ENCODE assay signal across 14 cellular contexts in the genomic region with DNA sequence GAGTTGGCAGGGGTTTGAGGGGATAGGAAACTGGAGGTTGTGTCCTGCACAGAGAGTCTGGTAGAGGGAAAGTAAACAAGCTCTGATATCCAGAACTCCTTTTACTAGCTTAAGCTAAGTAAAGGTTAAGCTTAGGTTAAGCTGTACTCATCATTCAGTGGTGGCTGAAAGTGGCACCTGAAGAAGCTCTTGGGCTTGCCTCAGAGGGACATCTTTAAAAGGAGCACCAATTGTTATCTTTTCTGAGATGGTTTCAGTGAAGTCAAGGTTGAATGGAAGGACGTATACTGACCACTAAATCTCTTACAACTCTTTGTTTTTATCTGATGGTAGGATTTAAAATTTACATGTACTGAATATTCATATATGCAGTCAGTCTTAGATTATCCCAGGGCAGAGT.
"Had no signal": no experiment of that assay in that cellular context is flagged by ENCODE, and none has a peak within 500 bp of the region (broad histone marks: within the 10 kb centered on the region; RNA-seq: fewer than 3 reads in every experiment).

No MANE protein-coding gene starts in this region.

- H3K36me3 Mint-ChIP-seq: neural progenitor cell had no signal

- DNase-seq: activated gamma-delta T cell treated with Interleukin-2 at 50 U/mL for 16 hours; activated T-cell treated with anti-CD3 and anti-CD28 coated beads, Interleukin-2, amount 50 U/mL, for 4 hours; adrenal gland; caudate nucleus; effector CD4-positive, alpha-beta T cell; gastrocnemius medialis; mesendoderm; pancreas; stimulated activated CD4-positive, alpha-beta T cell treated with anti-CD3 and anti-CD28 coated beads, Interleukin-4, amount 100 ng/mL, for 1 hour; stimulated activated CD8-positive, alpha-beta memory T cell treated with anti-CD3 and anti-CD28 coated beads, Interleukin-4, amount 100 ng/mL, for 48 hours; stimulated activated naive CD8-positive, alpha-beta T cell treated with anti-CD3 and anti-CD28 coated beads, Interleukin-15, amount 100 ng/mL, for 72 hours; testis had no signal

- H3K4me3 Mint-ChIP-seq: activated T-cell treated with anti-CD3 and anti-CD28 coated beads, Interleukin-2, amount 50 U/mL, for 4 hours; neural progenitor cell; stimulated activated naive CD8-positive, alpha-beta T cell treated with anti-CD3 and anti-CD28 coated beads, Interleukin-15, amount 100 ng/mL, for 72 hours had no signal

- H3K27me3 Mint-ChIP-seq: stimulated activated naive CD8-positive, alpha-beta T cell treated with anti-CD3 and anti-CD28 coated beads, Interleukin-15, amount 100 ng/mL, for 72 hours had no signal

- H3K9me3 Mint-ChIP-seq: activated T-cell treated with anti-CD3 and anti-CD28 coated beads, Interleukin-2, amount 50 U/mL, for 4 hours; neural progenitor cell; stimulated activated naive CD8-positive, alpha-beta T cell treated with anti-CD3 and anti-CD28 coated beads, Interleukin-15, amount 100 ng/mL, for 72 hours had no signal

- ATAC-seq: activated CD4-positive, CD25-positive, alpha-beta regulatory T cell treated with anti-CD3 and anti-CD28 coated beads, Interleukin-2, amount 50 U/mL, for 24 hours; activated T-cell treated with anti-CD3 and anti-CD28 coated beads, Interleukin-2, amount 50 U/mL, for 4 hours; gastrocnemius medialis; pancreas; stimulated activated naive CD8-positive, alpha-beta T cell treated with anti-CD3 and anti-CD28 coated beads, Interleukin-15, amount 100 ng/mL, for 72 hours had no signal

- H3K27ac Mint-ChIP-seq: neural progenitor cell; stimulated activated naive CD8-positive, alpha-beta T cell treated with anti-CD3 and anti-CD28 coated beads, Interleukin-15, amount 100 ng/mL, for 72 hours had no signal
